In the genomic region with DNA sequence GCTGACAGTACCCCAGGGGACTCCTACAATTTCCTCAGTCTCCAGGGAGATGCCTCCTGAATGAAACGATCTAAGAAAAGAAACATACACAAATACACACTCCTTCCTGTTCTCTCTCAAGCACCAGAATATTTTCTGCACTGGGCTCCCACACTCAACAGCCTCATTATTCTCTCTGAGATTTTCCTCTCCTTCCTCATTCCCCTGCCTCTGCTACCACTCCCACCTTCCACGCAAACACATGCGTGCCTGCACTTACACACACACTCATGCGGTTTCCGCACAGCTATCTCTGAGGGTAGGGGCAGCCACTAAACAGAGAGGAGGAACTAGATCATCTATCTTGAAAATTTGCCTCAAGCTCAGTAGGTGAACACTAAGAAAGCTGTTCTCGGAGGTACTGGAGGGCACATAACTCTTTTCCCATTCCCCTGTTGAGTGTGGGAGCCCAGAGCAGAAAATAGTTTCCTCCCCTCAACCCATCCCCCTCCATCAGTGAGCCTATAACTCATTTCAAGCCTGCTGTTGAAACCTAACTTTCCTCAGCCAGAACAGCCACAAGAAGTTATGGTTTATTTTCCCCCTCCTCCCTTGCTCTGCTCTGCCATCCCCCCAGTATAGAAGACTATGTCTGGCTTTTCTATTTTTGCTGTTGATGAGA, we compare ENCODE assay signal across 8 cellular contexts. TPM values are rescaled to one million over a fixed set of nuclear protein-coding genes. Genes with fewer than 3 reads are reported as not detected.
DNase-seq lines count a peak whose midpoint lies in the region; ATAC-seq and TF ChIP-seq lines count a peak whose summit lies in the region.

No MANE protein-coding gene starts in this region.

- in situ Hi-C loops in G401 (cut with HindIII; ENCODE audit: low sequenced_read_pairs) = no loop called here

- DNase-seq in CD4-positive, alpha-beta T cell = peak in 5 of 10 experiments; percentile 7 to 27 (median 20)
- no peak for DNase-seq in WTC11 (ENCODE audit: low spot score)
- DNase-seq in inferior parietal cortex (ENCODE audit: extremely low spot score) = peak; percentile 23
- no peak for DNase-seq in mesenteric fat pad (ENCODE audit: low spot score)
- DNase-seq in G401 (ENCODE audit: low spot score) = no peak
- DNase-seq in NCI-H2196 treated with DMSO at 0.1 percent for 48 hours (lab: John Stamatoyannopoulos, UW; ENCODE audit: unreplicated experiment) = no peak

- H3K27me3 Mint-ChIP-seq in CD4-positive, alpha-beta T cell = peaks cover 4% of the 10 kb centered on the region
- no peaks in the 10 kb centered on the region for H3K27me3 Mint-ChIP-seq in WTC11 (ENCODE audit: low read depth)

- CTCF ChIA-PET in CD4-positive, alpha-beta T cell (lab: Charles Lee) = no interaction called here
- CTCF ChIA-PET in WTC11 (lab: Charles Lee) = interaction anchor here (0.7 to 1.1 kb wide), 2 partner anchors 11 to 45 kb away, joined by 3 read pairs; no protein-coding TSS in a partner anchor

- no peaks in the 10 kb centered on the region for H3K27me3 ChIP-seq in CD4-positive, alpha-beta T cell (ENCODE audit: control insufficient read depth, insufficient read depth, low read length)

- H3K27ac Mint-ChIP-seq in CD4-positive, alpha-beta T cell = peak overlapping the region; percentile 1
- peak overlapping the region; percentile 40 for H3K27ac Mint-ChIP-seq in WTC11

- intact Hi-C loops in CD4-positive, alpha-beta T cell (cut with DNase I, micrococcal nuclease) = no loop called here

- H3K4me1 Mint-ChIP-seq in CD4-positive, alpha-beta T cell (ENCODE audit: low read depth) = peaks cover 18% of the 10 kb centered on the region
- peaks cover 19% of the 10 kb centered on the region for H3K4me1 Mint-ChIP-seq in WTC11

- peak overlapping the region; percentile 53 for H3K4me3 Mint-ChIP-seq in CD4-positive, alpha-beta T cell
- H3K4me3 Mint-ChIP-seq in WTC11 = no peak overlapping the region

- ATAC-seq in CD4-positive, alpha-beta T cell (ENCODE audit: poor library complexity) = peak; percentile 92
- ATAC-seq in GM19351 (IDR thresholded peaks at IDR 0.05; ENCODE audit: unreplicated experiment) = peak; percentile 69
- peak; percentile 67 for ATAC-seq in HG03280 (IDR thresholded peaks at IDR 0.05; ENCODE audit: unreplicated experiment)
- ATAC-seq in WTC11 = peak; percentile 62

- H3K36me3 Mint-ChIP-seq in CD4-positive, alpha-beta T cell (ENCODE audit: low read depth) = no peaks in the 10 kb centered on the region
- no peaks in the 10 kb centered on the region for H3K36me3 Mint-ChIP-seq in WTC11

- no peak overlapping the region for H3K27ac ChIP-seq in CD4-positive, alpha-beta T cell (ENCODE audit: low read depth, low read length)

- POLR2A ChIA-PET in CD4-positive, alpha-beta T cell (lab: Charles Lee) = interaction anchor here (0.7 to 1.8 kb wide), 4 partner anchors 29 to 89 kb away, joined by 3 to 5 read pairs (median 3); a partner anchor contains a TSS
- POLR2A ChIA-PET in WTC11 (lab: Charles Lee) = interaction anchor here (0.7 kb wide), 1 partner anchor 89 kb away, joined by 4 read pairs; a partner anchor contains a TSS

- no peaks in the 10 kb centered on the region for H3K9me3 ChIP-seq in CD4-positive, alpha-beta T cell (ENCODE audit: control insufficient read depth, low read length)

- no peak for TF ChIP-seq CTCF in CD4-positive, alpha-beta T cell (IDR thresholded peaks at IDR 0.05)
- TF ChIP-seq CTCF in WTC11 (IDR thresholded peaks at IDR 0.05) = no peak

- no peaks in the 10 kb centered on the region for H3K9me3 Mint-ChIP-seq in CD4-positive, alpha-beta T cell
- H3K9me3 Mint-ChIP-seq in WTC11 = peaks cover 8% of the 10 kb centered on the region

TF ChIP-seq in WTC11, 78 proteins besides CTCF, POLR2A, EP300 and RAD21:
- TF ChIP-seq MYBL2 (CRISPR knock-in tag; IDR thresholded peaks at IDR 0.05) (no peak), EMX1 (CRISPR knock-in tag; IDR thresholded peaks at IDR 0.05) (no peak), PRRX2 (CRISPR knock-in tag; IDR thresholded peaks at IDR 0.05) (no peak), FOXP1 (CRISPR knock-in tag; IDR thresholded peaks at IDR 0.05; ENCODE audit: borderline replicate concordance) (no peak), ELF4 (CRISPR knock-in tag; IDR thresholded peaks at IDR 0.05; ENCODE audit: low read depth) (no peak)
- TF ChIP-seq, protein P1, sequence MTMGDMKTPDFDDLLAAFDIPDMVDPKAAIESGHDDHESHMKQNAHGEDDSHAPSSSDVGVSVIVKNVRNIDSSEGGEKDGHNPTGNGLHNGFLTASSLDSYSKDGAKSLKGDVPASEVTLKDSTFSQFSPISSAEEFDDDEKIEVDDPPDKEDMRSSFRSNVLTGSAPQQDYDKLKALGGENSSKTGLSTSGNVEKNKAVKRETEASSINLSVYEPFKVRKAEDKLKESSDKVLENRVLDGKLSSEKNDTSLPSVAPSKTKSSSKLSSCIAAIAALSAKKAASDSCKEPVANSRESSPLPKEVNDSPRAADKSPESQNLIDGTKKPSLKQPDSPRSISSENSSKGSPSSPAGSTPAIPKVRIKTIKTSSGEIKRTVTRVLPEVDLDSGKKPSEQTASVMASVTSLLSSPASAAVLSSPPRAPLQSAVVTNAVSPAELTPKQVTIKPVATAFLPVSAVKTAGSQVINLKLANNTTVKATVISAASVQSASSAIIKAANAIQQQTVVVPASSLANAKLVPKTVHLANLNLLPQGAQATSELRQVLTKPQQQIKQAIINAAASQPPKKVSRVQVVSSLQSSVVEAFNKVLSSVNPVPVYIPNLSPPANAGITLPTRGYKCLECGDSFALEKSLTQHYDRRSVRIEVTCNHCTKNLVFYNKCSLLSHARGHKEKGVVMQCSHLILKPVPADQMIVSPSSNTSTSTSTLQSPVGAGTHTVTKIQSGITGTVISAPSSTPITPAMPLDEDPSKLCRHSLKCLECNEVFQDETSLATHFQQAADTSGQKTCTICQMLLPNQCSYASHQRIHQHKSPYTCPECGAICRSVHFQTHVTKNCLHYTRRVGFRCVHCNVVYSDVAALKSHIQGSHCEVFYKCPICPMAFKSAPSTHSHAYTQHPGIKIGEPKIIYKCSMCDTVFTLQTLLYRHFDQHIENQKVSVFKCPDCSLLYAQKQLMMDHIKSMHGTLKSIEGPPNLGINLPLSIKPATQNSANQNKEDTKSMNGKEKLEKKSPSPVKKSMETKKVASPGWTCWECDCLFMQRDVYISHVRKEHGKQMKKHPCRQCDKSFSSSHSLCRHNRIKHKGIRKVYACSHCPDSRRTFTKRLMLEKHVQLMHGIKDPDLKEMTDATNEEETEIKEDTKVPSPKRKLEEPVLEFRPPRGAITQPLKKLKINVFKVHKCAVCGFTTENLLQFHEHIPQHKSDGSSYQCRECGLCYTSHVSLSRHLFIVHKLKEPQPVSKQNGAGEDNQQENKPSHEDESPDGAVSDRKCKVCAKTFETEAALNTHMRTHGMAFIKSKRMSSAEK (CRISPR knock-in tag; IDR thresholded peaks at IDR 0.05; ENCODE audit: borderline replicate concordance) = no peak

RNA-seq across cellular contexts. Expression of a gene that starts 30.5 kb away (rescaled TPM):
- 100 to 1,000 TPM; 158 to 166 TPM for total RNA-seq in CD4-positive, alpha-beta T cell
- total RNA-seq in WTC11 (2021) (5.0 to 5.6 TPM (median 5.1 TPM) in 3 replicates), mesenteric fat pad (88.9 TPM)
- total RNA-seq in G401 (2014; rRNA removed; shearing (Covaris generic)) = 26.5 and 33.1 TPM in 2 replicates
